ENCODE assay signal across 1 cellular context in genomic region chr1:12067900-12068821, GRCh38.
TF ChIP-seq lines count a peak whose summit lies in the region.

No MANE protein-coding gene starts in this region.

TF ChIP-seq in GM12878, 131 proteins besides CTCF, POLR2A, EP300 and RAD21 (continues in another document):
- TF ChIP-seq RUNX3 (IDR thresholded peaks at IDR 0.05; ENCODE audit: low read length) (peak; percentile 96), GABPA (IDR thresholded peaks at IDR 0.05; ENCODE audit: low read depth) (0 out of 2 replicates have a peak, but pooled peaks have one; percentile 4), SIN3A (IDR thresholded peaks at IDR 0.05; ENCODE audit: low read depth, low read length) (no peak), NFIC (IDR thresholded peaks at IDR 0.05; ENCODE audit: low read depth, low read length) (peak; percentile 88), POLR2AphosphoS5 (IDR thresholded peaks at IDR 0.05; ENCODE audit: low read length) (peak; percentile 66; the same call in 1 of the 2 replicates), WRNIP1 (IDR thresholded peaks at IDR 0.05; ENCODE audit: borderline replicate concordance, low read depth, low read length) (no peak), ETV6 (conservative IDR thresholded peaks at IDR 0.05 in 1 of 2, IDR thresholded peaks at IDR 0.05 in 1 of 2; ENCODE audit: borderline replicate concordance in 1 of 2, low read depth in 1 of 2) (peak in 1 of 2 experiments; percentile 69; a peak in 2 of 4 replicates), ZZZ3 (IDR thresholded peaks at IDR 0.05; ENCODE audit: control insufficient read depth, insufficient read length, low read depth) (no peak), ATF2 (IDR thresholded peaks at IDR 0.05; ENCODE audit: low read length) (peak; percentile 77), HDAC2 (IDR thresholded peaks at IDR 0.05) (no peak), HDAC6 (IDR thresholded peaks at IDR 0.05; ENCODE audit: unreplicated experiment) (no peak), ZNF622 (IDR thresholded peaks at IDR 0.05) (no peak), ZBTB4 (CRISPR knock-in tag; IDR thresholded peaks at IDR 0.05) (no peak), CREM (IDR thresholded peaks at IDR 0.05; ENCODE audit: low read depth) (peak; percentile 38), TAF1 (IDR thresholded peaks at IDR 0.05; ENCODE audit: borderline replicate concordance, low read depth, low read length) (no peak), BMI1 (IDR thresholded peaks at IDR 0.05; ENCODE audit: borderline replicate concordance) (no peak), BCL11A (IDR thresholded peaks at IDR 0.05; ENCODE audit: low read depth, low read length) (peak; percentile 31; the same call in 1 of the 2 replicates), EED (IDR thresholded peaks at IDR 0.05; ENCODE audit: low read depth) (peak; percentile 88), RBBP5 (conservative IDR thresholded peaks at IDR 0.05) (no peak), SMC3 (IDR thresholded peaks at IDR 0.05; ENCODE audit: borderline replicate concordance, low read length) (no peak), EGR1 (IDR thresholded peaks at IDR 0.05; ENCODE audit: borderline replicate concordance in 1 of 2, low read depth in 2 of 2, low read length in 2 of 2) (peak in 1 of 2 experiments; percentile 53; a peak in 1 of 3 replicates), RELA (IDR thresholded peaks at IDR 0.05; ENCODE audit: borderline replicate concordance, partially characterized antibody) (peak; percentile 25), GATAD2B (conservative IDR thresholded peaks at IDR 0.05; ENCODE audit: low read depth) (peak; percentile 80), HDGF (IDR thresholded peaks at IDR 0.05) (peak; percentile 28), SPI1 (IDR thresholded peaks at IDR 0.05; ENCODE audit: borderline replicate concordance, insufficient read depth, low read depth, low read length) (peak; percentile 36; the same call in 1 of the 2 replicates), SKIL (IDR thresholded peaks at IDR 0.05; ENCODE audit: low read depth, poor library complexity, severe bottlenecking) (peak; percentile 54), CBFB (IDR thresholded peaks at IDR 0.05; ENCODE audit: low read depth) (peak; percentile 67), MEF2A (IDR thresholded peaks at IDR 0.05; ENCODE audit: insufficient read depth, low read depth, low read length) (0 out of 2 replicates have a peak, but pooled peaks have one; percentile 43), ZSCAN29 (IDR thresholded peaks at IDR 0.05) (0 out of 2 replicates have a peak, but pooled peaks have one; percentile 5), SMAD5 (IDR thresholded peaks at IDR 0.05; ENCODE audit: low read depth) (peak; percentile 76; the same call in 1 of the 2 replicates), FOXM1 (IDR thresholded peaks at IDR 0.05; ENCODE audit: low read depth, low read length) (peak; percentile 83; the same call in 1 of the 2 replicates), PML (IDR thresholded peaks at IDR 0.05; ENCODE audit: low read length) (peak; percentile 66; the same call in 1 of the 2 replicates), IKZF1 (conservative IDR thresholded peaks at IDR 0.05) (peak; percentile 84), JUNB (IDR thresholded peaks at IDR 0.05) (peak; percentile 57), TCF3 (IDR thresholded peaks at IDR 0.05; ENCODE audit: borderline replicate concordance, insufficient read depth, low read depth, low read length) (peak; percentile 72; the same call in 1 of the 2 replicates), SREBF1 (IDR thresholded peaks at IDR 0.05; ENCODE audit: low read length) (no peak), PAX5 (IDR thresholded peaks at IDR 0.05; ENCODE audit: borderline replicate concordance, low read depth, low read length) (peak; percentile 98), PBX3 (IDR thresholded peaks at IDR 0.05; ENCODE audit: insufficient replicate concordance, low read depth, low read length) (peak; percentile 42)
- TF ChIP-seq, protein P1, sequence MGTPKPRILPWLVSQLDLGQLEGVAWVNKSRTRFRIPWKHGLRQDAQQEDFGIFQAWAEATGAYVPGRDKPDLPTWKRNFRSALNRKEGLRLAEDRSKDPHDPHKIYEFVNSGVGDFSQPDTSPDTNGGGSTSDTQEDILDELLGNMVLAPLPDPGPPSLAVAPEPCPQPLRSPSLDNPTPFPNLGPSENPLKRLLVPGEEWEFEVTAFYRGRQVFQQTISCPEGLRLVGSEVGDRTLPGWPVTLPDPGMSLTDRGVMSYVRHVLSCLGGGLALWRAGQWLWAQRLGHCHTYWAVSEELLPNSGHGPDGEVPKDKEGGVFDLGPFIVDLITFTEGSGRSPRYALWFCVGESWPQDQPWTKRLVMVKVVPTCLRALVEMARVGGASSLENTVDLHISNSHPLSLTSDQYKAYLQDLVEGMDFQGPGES (IDR thresholded peaks at IDR 0.05): no peak
- TF ChIP-seq, protein P2, sequence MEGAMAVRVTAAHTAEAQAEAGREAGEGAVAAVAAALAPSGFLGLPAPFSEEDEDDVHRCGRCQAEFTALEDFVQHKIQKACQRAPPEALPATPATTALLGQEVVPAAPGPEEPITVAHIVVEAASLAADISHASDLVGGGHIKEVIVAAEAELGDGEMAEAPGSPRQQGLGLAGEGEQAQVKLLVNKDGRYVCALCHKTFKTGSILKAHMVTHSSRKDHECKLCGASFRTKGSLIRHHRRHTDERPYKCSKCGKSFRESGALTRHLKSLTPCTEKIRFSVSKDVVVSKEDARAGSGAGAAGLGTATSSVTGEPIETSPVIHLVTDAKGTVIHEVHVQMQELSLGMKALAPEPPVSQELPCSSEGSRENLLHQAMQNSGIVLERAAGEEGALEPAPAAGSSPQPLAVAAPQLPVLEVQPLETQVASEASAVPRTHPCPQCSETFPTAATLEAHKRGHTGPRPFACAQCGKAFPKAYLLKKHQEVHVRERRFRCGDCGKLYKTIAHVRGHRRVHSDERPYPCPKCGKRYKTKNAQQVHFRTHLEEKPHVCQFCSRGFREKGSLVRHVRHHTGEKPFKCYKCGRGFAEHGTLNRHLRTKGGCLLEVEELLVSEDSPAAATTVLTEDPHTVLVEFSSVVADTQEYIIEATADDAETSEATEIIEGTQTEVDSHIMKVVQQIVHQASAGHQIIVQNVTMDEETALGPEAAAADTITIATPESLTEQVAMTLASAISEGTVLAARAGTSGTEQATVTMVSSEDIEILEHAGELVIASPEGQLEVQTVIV (IDR thresholded peaks at IDR 0.05; ENCODE audit: borderline replicate concordance, partially characterized antibody): no peak
- TF ChIP-seq, protein P3, sequence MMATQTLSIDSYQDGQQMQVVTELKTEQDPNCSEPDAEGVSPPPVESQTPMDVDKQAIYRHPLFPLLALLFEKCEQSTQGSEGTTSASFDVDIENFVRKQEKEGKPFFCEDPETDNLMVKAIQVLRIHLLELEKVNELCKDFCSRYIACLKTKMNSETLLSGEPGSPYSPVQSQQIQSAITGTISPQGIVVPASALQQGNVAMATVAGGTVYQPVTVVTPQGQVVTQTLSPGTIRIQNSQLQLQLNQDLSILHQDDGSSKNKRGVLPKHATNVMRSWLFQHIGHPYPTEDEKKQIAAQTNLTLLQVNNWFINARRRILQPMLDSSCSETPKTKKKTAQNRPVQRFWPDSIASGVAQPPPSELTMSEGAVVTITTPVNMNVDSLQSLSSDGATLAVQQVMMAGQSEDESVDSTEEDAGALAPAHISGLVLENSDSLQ (IDR thresholded peaks at IDR 0.05): no peak
- TF ChIP-seq, protein P4, sequence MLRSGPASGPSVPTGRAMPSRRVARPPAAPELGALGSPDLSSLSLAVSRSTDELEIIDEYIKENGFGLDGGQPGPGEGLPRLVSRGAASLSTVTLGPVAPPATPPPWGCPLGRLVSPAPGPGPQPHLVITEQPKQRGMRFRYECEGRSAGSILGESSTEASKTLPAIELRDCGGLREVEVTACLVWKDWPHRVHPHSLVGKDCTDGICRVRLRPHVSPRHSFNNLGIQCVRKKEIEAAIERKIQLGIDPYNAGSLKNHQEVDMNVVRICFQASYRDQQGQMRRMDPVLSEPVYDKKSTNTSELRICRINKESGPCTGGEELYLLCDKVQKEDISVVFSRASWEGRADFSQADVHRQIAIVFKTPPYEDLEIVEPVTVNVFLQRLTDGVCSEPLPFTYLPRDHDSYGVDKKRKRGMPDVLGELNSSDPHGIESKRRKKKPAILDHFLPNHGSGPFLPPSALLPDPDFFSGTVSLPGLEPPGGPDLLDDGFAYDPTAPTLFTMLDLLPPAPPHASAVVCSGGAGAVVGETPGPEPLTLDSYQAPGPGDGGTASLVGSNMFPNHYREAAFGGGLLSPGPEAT (IDR thresholded peaks at IDR 0.05; ENCODE audit: low read depth): peak; percentile 94
- TF ChIP-seq, protein P5, sequence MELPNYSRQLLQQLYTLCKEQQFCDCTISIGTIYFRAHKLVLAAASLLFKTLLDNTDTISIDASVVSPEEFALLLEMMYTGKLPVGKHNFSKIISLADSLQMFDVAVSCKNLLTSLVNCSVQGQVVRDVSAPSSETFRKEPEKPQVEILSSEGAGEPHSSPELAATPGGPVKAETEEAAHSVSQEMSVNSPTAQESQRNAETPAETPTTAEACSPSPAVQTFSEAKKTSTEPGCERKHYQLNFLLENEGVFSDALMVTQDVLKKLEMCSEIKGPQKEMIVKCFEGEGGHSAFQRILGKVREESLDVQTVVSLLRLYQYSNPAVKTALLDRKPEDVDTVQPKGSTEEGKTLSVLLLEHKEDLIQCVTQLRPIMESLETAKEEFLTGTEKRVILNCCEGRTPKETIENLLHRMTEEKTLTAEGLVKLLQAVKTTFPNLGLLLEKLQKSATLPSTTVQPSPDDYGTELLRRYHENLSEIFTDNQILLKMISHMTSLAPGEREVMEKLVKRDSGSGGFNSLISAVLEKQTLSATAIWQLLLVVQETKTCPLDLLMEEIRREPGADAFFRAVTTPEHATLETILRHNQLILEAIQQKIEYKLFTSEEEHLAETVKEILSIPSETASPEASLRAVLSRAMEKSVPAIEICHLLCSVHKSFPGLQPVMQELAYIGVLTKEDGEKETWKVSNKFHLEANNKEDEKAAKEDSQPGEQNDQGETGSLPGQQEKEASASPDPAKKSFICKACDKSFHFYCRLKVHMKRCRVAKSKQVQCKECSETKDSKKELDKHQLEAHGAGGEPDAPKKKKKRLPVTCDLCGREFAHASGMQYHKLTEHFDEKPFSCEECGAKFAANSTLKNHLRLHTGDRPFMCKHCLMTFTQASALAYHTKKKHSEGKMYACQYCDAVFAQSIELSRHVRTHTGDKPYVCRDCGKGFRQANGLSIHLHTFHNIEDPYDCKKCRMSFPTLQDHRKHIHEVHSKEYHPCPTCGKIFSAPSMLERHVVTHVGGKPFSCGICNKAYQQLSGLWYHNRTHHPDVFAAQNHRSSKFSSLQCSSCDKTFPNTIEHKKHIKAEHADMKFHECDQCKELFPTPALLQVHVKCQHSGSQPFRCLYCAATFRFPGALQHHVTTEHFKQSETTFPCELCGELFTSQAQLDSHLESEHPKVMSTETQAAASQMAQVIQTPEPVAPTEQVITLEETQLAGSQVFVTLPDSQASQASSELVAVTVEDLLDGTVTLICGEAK (IDR thresholded peaks at IDR 0.05; ENCODE audit: borderline replicate concordance): peak; percentile 40; the same call in 1 of the 2 replicates
